ENCODE assay signal across 1 cellular context in the genomic region with DNA sequence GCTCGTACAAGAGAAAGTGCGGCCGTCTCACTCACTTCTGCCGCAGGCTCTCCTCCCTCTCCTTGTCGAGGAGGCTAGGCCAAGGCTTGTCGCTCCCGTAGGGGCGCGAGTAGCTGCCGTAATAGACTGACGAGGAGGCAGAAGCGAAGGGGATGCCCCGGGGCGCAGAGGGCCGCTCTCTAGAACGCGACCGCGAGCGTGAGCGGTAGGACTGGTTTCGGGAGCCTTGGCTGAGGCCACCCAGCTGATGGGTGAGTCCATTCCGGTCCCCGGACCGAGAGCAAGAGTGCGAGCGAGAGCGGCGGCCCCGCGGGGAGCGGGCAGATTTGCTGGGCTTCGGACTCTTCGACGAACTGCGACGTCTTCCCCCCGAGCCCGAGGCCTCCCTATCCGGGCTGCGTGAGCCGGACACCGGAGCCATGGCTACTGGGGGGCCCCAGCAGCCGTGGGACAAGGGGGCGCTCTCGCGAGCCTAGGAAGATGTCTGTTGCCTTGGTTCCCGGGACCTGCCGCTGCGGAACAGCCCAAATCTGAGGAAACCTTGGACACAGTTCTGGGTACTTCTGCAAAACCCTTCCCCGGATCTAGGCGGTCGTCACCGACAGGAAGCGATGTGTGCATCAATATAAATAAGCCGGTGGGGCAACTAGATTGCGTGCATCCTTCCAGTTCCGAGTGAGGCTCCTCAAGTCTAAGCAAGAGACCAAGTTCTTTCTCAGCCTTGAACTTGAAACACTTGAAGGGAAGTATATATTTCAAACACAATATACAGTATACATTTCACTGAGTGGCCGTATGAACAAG.
A peak's percentile ranks its signal among the peaks of the same experiment; 100 is the strongest.
TF ChIP-seq lines count a peak whose summit lies in the region.

A gene (minus strand): TSS at position 567 of the 804 bp plus-strand sequence. CDS start 146 bp downstream, at position 421.

TF ChIP-seq in GM12878, 131 proteins besides CTCF, POLR2A, EP300 and RAD21 (continued from another document and continues in another):
- TF ChIP-seq, protein P1, sequence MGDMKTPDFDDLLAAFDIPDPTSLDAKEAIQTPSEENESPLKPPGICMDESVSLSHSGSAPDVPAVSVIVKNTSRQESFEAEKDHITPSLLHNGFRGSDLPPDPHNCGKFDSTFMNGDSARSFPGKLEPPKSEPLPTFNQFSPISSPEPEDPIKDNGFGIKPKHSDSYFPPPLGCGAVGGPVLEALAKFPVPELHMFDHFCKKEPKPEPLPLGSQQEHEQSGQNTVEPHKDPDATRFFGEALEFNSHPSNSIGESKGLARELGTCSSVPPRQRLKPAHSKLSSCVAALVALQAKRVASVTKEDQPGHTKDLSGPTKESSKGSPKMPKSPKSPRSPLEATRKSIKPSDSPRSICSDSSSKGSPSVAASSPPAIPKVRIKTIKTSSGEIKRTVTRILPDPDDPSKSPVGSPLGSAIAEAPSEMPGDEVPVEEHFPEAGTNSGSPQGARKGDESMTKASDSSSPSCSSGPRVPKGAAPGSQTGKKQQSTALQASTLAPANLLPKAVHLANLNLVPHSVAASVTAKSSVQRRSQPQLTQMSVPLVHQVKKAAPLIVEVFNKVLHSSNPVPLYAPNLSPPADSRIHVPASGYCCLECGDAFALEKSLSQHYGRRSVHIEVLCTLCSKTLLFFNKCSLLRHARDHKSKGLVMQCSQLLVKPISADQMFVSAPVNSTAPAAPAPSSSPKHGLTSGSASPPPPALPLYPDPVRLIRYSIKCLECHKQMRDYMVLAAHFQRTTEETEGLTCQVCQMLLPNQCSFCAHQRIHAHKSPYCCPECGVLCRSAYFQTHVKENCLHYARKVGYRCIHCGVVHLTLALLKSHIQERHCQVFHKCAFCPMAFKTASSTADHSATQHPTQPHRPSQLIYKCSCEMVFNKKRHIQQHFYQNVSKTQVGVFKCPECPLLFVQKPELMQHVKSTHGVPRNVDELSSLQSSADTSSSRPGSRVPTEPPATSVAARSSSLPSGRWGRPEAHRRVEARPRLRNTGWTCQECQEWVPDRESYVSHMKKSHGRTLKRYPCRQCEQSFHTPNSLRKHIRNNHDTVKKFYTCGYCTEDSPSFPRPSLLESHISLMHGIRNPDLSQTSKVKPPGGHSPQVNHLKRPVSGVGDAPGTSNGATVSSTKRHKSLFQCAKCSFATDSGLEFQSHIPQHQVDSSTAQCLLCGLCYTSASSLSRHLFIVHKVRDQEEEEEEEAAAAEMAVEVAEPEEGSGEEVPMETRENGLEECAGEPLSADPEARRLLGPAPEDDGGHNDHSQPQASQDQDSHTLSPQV (IDR thresholded peaks at IDR 0.05) = no peak
- TF ChIP-seq TARDBP (IDR thresholded peaks at IDR 0.05; ENCODE audit: borderline replicate concordance) (no peak), CHD4 (IDR thresholded peaks at IDR 0.05) (no peak), NRF1 (conservative IDR thresholded peaks at IDR 0.05; ENCODE audit: low read depth, low read length) (no peak), TAF1 (IDR thresholded peaks at IDR 0.05; ENCODE audit: borderline replicate concordance, low read depth, low read length) (peak; percentile 70), LARP7 (IDR thresholded peaks at IDR 0.05) (peak; percentile 83), PAX8 (IDR thresholded peaks at IDR 0.05) (no peak), ZNF207 (IDR thresholded peaks at IDR 0.05; ENCODE audit: borderline replicate concordance) (no peak; the same call in 1 of the 2 replicates), SMC3 (IDR thresholded peaks at IDR 0.05; ENCODE audit: borderline replicate concordance, low read length) (no peak), RBBP5 (conservative IDR thresholded peaks at IDR 0.05) (0 out of 2 replicates have a peak, but pooled peaks have one; percentile 32), SIN3A (IDR thresholded peaks at IDR 0.05; ENCODE audit: low read depth, low read length) (peak; percentile 41; the same call in 1 of the 2 replicates), NFIC (IDR thresholded peaks at IDR 0.05; ENCODE audit: low read depth, low read length) (no peak; the same call in 1 of the 2 replicates), NFYA (IDR thresholded peaks at IDR 0.05; ENCODE audit: borderline replicate concordance, low read depth, low read length) (no peak), KDM1A (IDR thresholded peaks at IDR 0.05; ENCODE audit: borderline replicate concordance) (no peak), CREB1 (IDR thresholded peaks at IDR 0.05; ENCODE audit: low read depth) (peak; percentile 85), MEF2A (IDR thresholded peaks at IDR 0.05; ENCODE audit: insufficient read depth, low read depth, low read length) (no peak), WRNIP1 (IDR thresholded peaks at IDR 0.05; ENCODE audit: borderline replicate concordance, low read depth, low read length) (0 out of 2 replicates have a peak, but pooled peaks have one; percentile 70), MTA3 (IDR thresholded peaks at IDR 0.05; ENCODE audit: borderline replicate concordance, low read length) (no peak; the same call in 1 of the 2 replicates), ATF7 (IDR thresholded peaks at IDR 0.05; ENCODE audit: low read depth) (peak; percentile 64; the same call in 1 of the 2 replicates), NFXL1 (IDR thresholded peaks at IDR 0.05; ENCODE audit: borderline replicate concordance) (no peak), KLF5 (IDR thresholded peaks at IDR 0.05; ENCODE audit: partially characterized antibody) (no peak), CHD2 (IDR thresholded peaks at IDR 0.05; ENCODE audit: borderline replicate concordance, low read depth, low read length) (peak; percentile 57; the same call in 1 of the 2 replicates), CEBPB (IDR thresholded peaks at IDR 0.05; ENCODE audit: borderline replicate concordance in 1 of 2, low read depth in 2 of 2, low read length in 2 of 2) (no peak), POLR2AphosphoS2 (IDR thresholded peaks at IDR 0.05; ENCODE audit: low read depth, low read length) (peak; percentile 57; the same call in 1 of the 2 replicates), EED (IDR thresholded peaks at IDR 0.05; ENCODE audit: low read depth) (no peak), ZNF24 (IDR thresholded peaks at IDR 0.05) (no peak)
- TF ChIP-seq, protein P2, sequence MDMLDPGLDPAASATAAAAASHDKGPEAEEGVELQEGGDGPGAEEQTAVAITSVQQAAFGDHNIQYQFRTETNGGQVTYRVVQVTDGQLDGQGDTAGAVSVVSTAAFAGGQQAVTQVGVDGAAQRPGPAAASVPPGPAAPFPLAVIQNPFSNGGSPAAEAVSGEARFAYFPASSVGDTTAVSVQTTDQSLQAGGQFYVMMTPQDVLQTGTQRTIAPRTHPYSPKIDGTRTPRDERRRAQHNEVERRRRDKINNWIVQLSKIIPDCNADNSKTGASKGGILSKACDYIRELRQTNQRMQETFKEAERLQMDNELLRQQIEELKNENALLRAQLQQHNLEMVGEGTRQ (IDR thresholded peaks at IDR 0.05; ENCODE audit: borderline replicate concordance, low read depth, low read length) = no peak
- TF ChIP-seq, protein P3, sequence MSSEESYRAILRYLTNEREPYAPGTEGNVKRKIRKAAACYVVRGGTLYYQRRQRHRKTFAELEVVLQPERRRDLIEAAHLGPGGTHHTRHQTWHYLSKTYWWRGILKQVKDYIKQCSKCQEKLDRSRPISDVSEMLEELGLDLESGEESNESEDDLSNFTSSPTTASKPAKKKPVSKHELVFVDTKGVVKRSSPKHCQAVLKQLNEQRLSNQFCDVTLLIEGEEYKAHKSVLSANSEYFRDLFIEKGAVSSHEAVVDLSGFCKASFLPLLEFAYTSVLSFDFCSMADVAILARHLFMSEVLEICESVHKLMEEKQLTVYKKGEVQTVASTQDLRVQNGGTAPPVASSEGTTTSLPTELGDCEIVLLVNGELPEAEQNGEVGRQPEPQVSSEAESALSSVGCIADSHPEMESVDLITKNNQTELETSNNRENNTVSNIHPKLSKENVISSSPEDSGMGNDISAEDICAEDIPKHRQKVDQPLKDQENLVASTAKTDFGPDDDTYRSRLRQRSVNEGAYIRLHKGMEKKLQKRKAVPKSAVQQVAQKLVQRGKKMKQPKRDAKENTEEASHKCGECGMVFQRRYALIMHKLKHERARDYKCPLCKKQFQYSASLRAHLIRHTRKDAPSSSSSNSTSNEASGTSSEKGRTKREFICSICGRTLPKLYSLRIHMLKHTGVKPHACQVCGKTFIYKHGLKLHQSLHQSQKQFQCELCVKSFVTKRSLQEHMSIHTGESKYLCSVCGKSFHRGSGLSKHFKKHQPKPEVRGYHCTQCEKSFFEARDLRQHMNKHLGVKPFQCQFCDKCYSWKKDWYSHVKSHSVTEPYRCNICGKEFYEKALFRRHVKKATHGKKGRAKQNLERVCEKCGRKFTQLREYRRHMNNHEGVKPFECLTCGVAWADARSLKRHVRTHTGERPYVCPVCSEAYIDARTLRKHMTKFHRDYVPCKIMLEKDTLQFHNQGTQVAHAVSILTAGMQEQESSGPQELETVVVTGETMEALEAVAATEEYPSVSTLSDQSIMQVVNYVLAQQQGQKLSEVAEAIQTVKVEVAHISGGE (CRISPR knock-in tag; IDR thresholded peaks at IDR 0.05) = peak; percentile 91
- TF ChIP-seq, protein P4, sequence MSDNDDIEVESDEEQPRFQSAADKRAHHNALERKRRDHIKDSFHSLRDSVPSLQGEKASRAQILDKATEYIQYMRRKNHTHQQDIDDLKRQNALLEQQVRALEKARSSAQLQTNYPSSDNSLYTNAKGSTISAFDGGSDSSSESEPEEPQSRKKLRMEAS (IDR thresholded peaks at IDR 0.05; ENCODE audit: low read depth, low read length) = no peak
- TF ChIP-seq, protein P5, sequence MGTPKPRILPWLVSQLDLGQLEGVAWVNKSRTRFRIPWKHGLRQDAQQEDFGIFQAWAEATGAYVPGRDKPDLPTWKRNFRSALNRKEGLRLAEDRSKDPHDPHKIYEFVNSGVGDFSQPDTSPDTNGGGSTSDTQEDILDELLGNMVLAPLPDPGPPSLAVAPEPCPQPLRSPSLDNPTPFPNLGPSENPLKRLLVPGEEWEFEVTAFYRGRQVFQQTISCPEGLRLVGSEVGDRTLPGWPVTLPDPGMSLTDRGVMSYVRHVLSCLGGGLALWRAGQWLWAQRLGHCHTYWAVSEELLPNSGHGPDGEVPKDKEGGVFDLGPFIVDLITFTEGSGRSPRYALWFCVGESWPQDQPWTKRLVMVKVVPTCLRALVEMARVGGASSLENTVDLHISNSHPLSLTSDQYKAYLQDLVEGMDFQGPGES (IDR thresholded peaks at IDR 0.05) = no peak
- TF ChIP-seq, protein P6, sequence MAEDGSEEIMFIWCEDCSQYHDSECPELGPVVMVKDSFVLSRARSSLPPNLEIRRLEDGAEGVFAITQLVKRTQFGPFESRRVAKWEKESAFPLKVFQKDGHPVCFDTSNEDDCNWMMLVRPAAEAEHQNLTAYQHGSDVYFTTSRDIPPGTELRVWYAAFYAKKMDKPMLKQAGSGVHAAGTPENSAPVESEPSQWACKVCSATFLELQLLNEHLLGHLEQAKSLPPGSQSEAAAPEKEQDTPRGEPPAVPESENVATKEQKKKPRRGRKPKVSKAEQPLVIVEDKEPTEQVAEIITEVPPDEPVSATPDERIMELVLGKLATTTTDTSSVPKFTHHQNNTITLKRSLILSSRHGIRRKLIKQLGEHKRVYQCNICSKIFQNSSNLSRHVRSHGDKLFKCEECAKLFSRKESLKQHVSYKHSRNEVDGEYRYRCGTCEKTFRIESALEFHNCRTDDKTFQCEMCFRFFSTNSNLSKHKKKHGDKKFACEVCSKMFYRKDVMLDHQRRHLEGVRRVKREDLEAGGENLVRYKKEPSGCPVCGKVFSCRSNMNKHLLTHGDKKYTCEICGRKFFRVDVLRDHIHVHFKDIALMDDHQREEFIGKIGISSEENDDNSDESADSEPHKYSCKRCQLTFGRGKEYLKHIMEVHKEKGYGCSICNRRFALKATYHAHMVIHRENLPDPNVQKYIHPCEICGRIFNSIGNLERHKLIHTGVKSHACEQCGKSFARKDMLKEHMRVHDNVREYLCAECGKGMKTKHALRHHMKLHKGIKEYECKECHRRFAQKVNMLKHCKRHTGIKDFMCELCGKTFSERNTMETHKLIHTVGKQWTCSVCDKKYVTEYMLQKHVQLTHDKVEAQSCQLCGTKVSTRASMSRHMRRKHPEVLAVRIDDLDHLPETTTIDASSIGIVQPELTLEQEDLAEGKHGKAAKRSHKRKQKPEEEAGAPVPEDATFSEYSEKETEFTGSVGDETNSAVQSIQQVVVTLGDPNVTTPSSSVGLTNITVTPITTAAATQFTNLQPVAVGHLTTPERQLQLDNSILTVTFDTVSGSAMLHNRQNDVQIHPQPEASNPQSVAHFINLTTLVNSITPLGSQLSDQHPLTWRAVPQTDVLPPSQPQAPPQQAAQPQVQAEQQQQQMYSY (CRISPR knock-in tag; IDR thresholded peaks at IDR 0.05) = no peak
- TF ChIP-seq, protein P7, sequence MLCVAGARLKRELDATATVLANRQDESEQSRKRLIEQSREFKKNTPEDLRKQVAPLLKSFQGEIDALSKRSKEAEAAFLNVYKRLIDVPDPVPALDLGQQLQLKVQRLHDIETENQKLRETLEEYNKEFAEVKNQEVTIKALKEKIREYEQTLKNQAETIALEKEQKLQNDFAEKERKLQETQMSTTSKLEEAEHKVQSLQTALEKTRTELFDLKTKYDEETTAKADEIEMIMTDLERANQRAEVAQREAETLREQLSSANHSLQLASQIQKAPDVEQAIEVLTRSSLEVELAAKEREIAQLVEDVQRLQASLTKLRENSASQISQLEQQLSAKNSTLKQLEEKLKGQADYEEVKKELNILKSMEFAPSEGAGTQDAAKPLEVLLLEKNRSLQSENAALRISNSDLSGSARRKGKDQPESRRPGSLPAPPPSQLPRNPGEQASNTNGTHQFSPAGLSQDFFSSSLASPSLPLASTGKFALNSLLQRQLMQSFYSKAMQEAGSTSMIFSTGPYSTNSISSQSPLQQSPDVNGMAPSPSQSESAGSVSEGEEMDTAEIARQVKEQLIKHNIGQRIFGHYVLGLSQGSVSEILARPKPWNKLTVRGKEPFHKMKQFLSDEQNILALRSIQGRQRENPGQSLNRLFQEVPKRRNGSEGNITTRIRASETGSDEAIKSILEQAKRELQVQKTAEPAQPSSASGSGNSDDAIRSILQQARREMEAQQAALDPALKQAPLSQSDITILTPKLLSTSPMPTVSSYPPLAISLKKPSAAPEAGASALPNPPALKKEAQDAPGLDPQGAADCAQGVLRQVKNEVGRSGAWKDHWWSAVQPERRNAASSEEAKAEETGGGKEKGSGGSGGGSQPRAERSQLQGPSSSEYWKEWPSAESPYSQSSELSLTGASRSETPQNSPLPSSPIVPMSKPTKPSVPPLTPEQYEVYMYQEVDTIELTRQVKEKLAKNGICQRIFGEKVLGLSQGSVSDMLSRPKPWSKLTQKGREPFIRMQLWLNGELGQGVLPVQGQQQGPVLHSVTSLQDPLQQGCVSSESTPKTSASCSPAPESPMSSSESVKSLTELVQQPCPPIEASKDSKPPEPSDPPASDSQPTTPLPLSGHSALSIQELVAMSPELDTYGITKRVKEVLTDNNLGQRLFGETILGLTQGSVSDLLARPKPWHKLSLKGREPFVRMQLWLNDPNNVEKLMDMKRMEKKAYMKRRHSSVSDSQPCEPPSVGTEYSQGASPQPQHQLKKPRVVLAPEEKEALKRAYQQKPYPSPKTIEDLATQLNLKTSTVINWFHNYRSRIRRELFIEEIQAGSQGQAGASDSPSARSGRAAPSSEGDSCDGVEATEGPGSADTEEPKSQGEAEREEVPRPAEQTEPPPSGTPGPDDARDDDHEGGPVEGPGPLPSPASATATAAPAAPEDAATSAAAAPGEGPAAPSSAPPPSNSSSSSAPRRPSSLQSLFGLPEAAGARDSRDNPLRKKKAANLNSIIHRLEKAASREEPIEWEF (IDR thresholded peaks at IDR 0.05; ENCODE audit: insufficient replicate concordance, low read depth, low read length) = no peak
- TF ChIP-seq, protein P8, sequence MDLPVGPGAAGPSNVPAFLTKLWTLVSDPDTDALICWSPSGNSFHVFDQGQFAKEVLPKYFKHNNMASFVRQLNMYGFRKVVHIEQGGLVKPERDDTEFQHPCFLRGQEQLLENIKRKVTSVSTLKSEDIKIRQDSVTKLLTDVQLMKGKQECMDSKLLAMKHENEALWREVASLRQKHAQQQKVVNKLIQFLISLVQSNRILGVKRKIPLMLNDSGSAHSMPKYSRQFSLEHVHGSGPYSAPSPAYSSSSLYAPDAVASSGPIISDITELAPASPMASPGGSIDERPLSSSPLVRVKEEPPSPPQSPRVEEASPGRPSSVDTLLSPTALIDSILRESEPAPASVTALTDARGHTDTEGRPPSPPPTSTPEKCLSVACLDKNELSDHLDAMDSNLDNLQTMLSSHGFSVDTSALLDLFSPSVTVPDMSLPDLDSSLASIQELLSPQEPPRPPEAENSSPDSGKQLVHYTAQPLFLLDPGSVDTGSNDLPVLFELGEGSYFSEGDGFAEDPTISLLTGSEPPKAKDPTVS (IDR thresholded peaks at IDR 0.05; ENCODE audit: low read depth, low read length) = no peak
